Comparison of ENCODE assay signal across 19 cellular contexts in the genomic region with DNA sequence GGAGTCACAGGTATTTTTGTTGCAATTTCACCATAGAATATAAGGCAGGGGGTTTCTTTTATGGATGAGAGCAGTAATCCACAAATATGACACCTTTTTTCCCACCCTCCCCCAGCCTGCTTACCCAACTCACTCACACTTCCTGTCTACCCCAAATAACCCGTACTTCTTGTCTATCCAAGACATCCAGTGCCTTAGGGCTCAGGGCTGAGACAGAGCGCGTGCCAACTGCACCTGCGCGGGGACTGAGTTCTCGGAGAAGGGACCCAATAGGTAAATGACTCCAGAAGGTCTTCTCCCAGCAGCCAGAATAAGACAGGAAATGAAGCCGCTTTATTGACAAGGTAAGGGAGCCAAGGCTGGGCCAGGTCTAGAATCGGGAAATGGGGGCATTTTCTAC.
"Had no signal": no experiment of that assay in that cellular context is flagged by ENCODE, and none has a peak within 500 bp of the region (broad histone marks: within the 10 kb centered on the region; RNA-seq: fewer than 3 reads in every experiment).

No MANE protein-coding gene starts in this region.

- ATAC-seq: activated CD8-positive, alpha-beta memory T cell treated with anti-CD3 and anti-CD28 coated beads, Interleukin-2, amount 10 ng/mL, durations not matched to agents 7 days and 5 days; gastrocnemius medialis; heart right ventricle; psoas muscle had no signal

- H3K4me1 Mint-ChIP-seq: activated CD8-positive, alpha-beta memory T cell treated with anti-CD3 and anti-CD28 coated beads, Interleukin-2, amount 10 ng/mL, durations not matched to agents 7 days and 5 days; activated naive CD8-positive, alpha-beta T cell treated with anti-CD3 and anti-CD28 coated beads, Interleukin-2, amount 10 ng/mL, durations not matched to agents 7 days and 5 days; nephron had no signal

- H3K27ac ChIP-seq: gastrocnemius medialis, heart right ventricle, left ventricle myocardium inferior, psoas muscle, sigmoid colon, upper lobe of left lung had no signal

- H3K36me3 ChIP-seq: gastrocnemius medialis, heart right ventricle, left ventricle myocardium inferior, sigmoid colon, upper lobe of left lung had no signal

- H3K4me3 Mint-ChIP-seq: activated CD8-positive, alpha-beta memory T cell treated with anti-CD3 and anti-CD28 coated beads, Interleukin-2, amount 10 ng/mL, durations not matched to agents 7 days and 5 days; activated naive CD8-positive, alpha-beta T cell treated with anti-CD3 and anti-CD28 coated beads, Interleukin-2, amount 10 ng/mL, durations not matched to agents 7 days and 5 days; nephron; T-helper 2 cell treated with Interferon-gamma antibody and Interleukin-4, amounts not matched to agents 5 μg/mL and 100 μg/mL, for 36 hours had no signal

- H3K9me3 ChIP-seq: gastrocnemius medialis, heart right ventricle, left ventricle myocardium inferior, psoas muscle, sigmoid colon, upper lobe of left lung had no signal

- H3K27ac Mint-ChIP-seq: activated CD8-positive, alpha-beta memory T cell treated with anti-CD3 and anti-CD28 coated beads, Interleukin-2, amount 10 ng/mL, durations not matched to agents 7 days and 5 days; activated naive CD8-positive, alpha-beta T cell treated with anti-CD3 and anti-CD28 coated beads, Interleukin-2, amount 10 ng/mL, durations not matched to agents 7 days and 5 days; T-helper 2 cell treated with Interferon-gamma antibody and Interleukin-4, amounts not matched to agents 5 μg/mL and 100 μg/mL, for 36 hours had no signal

- H3K36me3 Mint-ChIP-seq: activated CD8-positive, alpha-beta memory T cell treated with anti-CD3 and anti-CD28 coated beads, Interleukin-2, amount 10 ng/mL, durations not matched to agents 7 days and 5 days; activated naive CD8-positive, alpha-beta T cell treated with anti-CD3 and anti-CD28 coated beads, Interleukin-2, amount 10 ng/mL, durations not matched to agents 7 days and 5 days had no signal

- DNase-seq: activated CD4-positive, alpha-beta T cell treated with anti-CD3 and anti-CD28 coated beads for 1 hour; activated CD4-positive, alpha-beta T cell treated with anti-CD3 and anti-CD28 coated beads, Interleukin-2, amount 50 U/mL, for 48 hours; activated CD8-positive, alpha-beta memory T cell treated with anti-CD3 and anti-CD28 coated beads, Interleukin-2, amount 10 ng/mL, durations not matched to agents 7 days and 5 days; activated gamma-delta T cell treated with Interleukin-2 at 50 U/mL for 16 hours; activated naive CD8-positive, alpha-beta T cell treated with anti-CD3 and anti-CD28 coated beads, Interleukin-2, amount 10 ng/mL, durations not matched to agents 7 days and 5 days; activated T-cell treated with anti-CD3 and anti-CD28 coated beads, Interleukin-2, amount 50 U/mL, for 48 hours; aorta; gastrocnemius medialis; heart right ventricle; left ventricle myocardium inferior; mesenchymal stem cell; psoas muscle; sigmoid colon; stimulated activated CD4-positive, alpha-beta T cell treated with anti-CD3 and anti-CD28 coated beads, Interleukin-12 subunit alpha, Interleukin-12 subunit beta, amount 100 ng/mL, for 4 hours; stimulated activated naive CD4-positive, alpha-beta T cell; substantia nigra had no signal

- H3K9me3 Mint-ChIP-seq: activated naive CD8-positive, alpha-beta T cell treated with anti-CD3 and anti-CD28 coated beads, Interleukin-2, amount 10 ng/mL, durations not matched to agents 7 days and 5 days; nephron; T-helper 2 cell treated with Interferon-gamma antibody and Interleukin-4, amounts not matched to agents 5 μg/mL and 100 μg/mL, for 36 hours had no signal

- H3K27me3 ChIP-seq: gastrocnemius medialis, sigmoid colon, upper lobe of left lung had no signal

- H3K4me1 ChIP-seq: gastrocnemius medialis, heart right ventricle, left ventricle myocardium inferior, psoas muscle, sigmoid colon, upper lobe of left lung had no signal

- H3K4me3 ChIP-seq: gastrocnemius medialis, heart right ventricle, left ventricle myocardium inferior, psoas muscle, sigmoid colon, upper lobe of left lung had no signal
